Comparison of ENCODE assay signal across 8 cellular contexts in genomic region chr16:70298988-70299938, GRCh38. TPM values are rescaled to one million over a fixed set of nuclear protein-coding genes. Genes with fewer than 3 reads are reported as not detected.
A peak's percentile ranks its signal among the peaks of the same experiment; 100 is the strongest.
DNase-seq lines count a peak whose midpoint lies in the region; ATAC-seq and TF ChIP-seq lines count a peak whose summit lies in the region.

Gene DDX19B, plus strand, starts transcription at chr16:70299186. Its CDS starts 112 bp downstream, at chr16:70299298.

- H3K9me3 Mint-ChIP-seq in activated T-cell treated with anti-CD3 and anti-CD28 coated beads, Interleukin-2, amount 50 U/mL, for 24 hours: peaks cover 10% of the 10 kb centered on the region

- ATAC-seq in GM19395 (IDR thresholded peaks at IDR 0.05; ENCODE audit: unreplicated experiment): peak; percentile 76

- 1% methylated on average over 37 of the region's 37 CpGs for WGBS in esophagus, 2 donors

- H3K4me1 ChIP-seq in BE2C: no peaks in the 10 kb centered on the region
- peaks cover 10% of the 10 kb centered on the region for H3K4me1 ChIP-seq in OCI-LY3 (ENCODE audit: low read length)
- H3K4me1 ChIP-seq in esophagus (ENCODE audit: control insufficient read depth in 2 of 2, insufficient read depth in 2 of 2, low read length in 1 of 2): no peaks in the 10 kb centered on the region

- no peaks in the 10 kb centered on the region for H3K27me3 Mint-ChIP-seq in activated T-cell treated with anti-CD3 and anti-CD28 coated beads, Interleukin-2, amount 50 U/mL, for 24 hours

- peak within 1 kb of the TSS; percentile 90 for H3K4me3 ChIP-seq in BE2C (ENCODE audit: low read depth, low read length)
- H3K4me3 ChIP-seq in OCI-LY3 (ENCODE audit: low read length): peak within 1 kb of the TSS; percentile 91
- peak within 1 kb of the TSS; percentile 89 to 98 for H3K4me3 ChIP-seq in esophagus (ENCODE audit: low read depth in 1 of 2, low read length in 2 of 2)

- peak within 1 kb of the TSS; percentile 97 for H3K27ac Mint-ChIP-seq in activated T-cell treated with anti-CD3 and anti-CD28 coated beads, Interleukin-2, amount 50 U/mL, for 24 hours

- peaks cover 43% of the 10 kb centered on the region for H3K36me3 Mint-ChIP-seq in activated T-cell treated with anti-CD3 and anti-CD28 coated beads, Interleukin-2, amount 50 U/mL, for 24 hours (ENCODE audit: low read depth)

- H3K9ac ChIP-seq in OCI-LY3 (ENCODE audit: low read length): peak within 1 kb of the TSS; percentile 90

- H3K27ac ChIP-seq in OCI-LY3 (ENCODE audit: low read length) (peak within 1 kb of the TSS; percentile 49), esophagus (ENCODE audit: low read depth in 2 of 2, low read length in 1 of 2) (peak within 1 kb of the TSS; percentile 97 to 99)

- peak within 1 kb of the TSS; percentile 81 for H3K4me2 ChIP-seq in OCI-LY3 (ENCODE audit: low read length)

- peak within 1 kb of the TSS; percentile 92 for H2AFZ ChIP-seq in OCI-LY3 (ENCODE audit: low read depth, low read length)

- H3K9me3 ChIP-seq in BE2C (no peaks in the 10 kb centered on the region; the same call in 1 of the 2 replicates), OCI-LY3 (ENCODE audit: insufficient read depth, low read length) (peaks cover 7% of the 10 kb centered on the region; the same call in 1 of the 2 replicates), esophagus (ENCODE audit: control insufficient read depth in 2 of 2, insufficient read depth in 1 of 2, low read depth in 1 of 2, low read length in 1 of 2) (no peaks in the 10 kb centered on the region)

- H3K27me3 ChIP-seq in BE2C (no peaks in the 10 kb centered on the region), OCI-LY3 (ENCODE audit: low read depth, low read length) (no peaks in the 10 kb centered on the region), esophagus (ENCODE audit: control insufficient read depth in 1 of 2, insufficient read depth in 2 of 2, low read length in 2 of 2) (no peaks in the 10 kb centered on the region)

- peaks cover 7% of the 10 kb centered on the region for H3K36me3 ChIP-seq in BE2C
- H3K36me3 ChIP-seq in OCI-LY3 (replicated peaks; ENCODE audit: low read depth, low read length): peaks cover 12% of the 10 kb centered on the region
- H3K36me3 ChIP-seq in esophagus (ENCODE audit: control insufficient read depth in 2 of 2, insufficient read depth in 2 of 2, low read length in 1 of 2): no peaks in the 10 kb centered on the region

- DNase-seq in BE2C (peak; percentile 77), HS-5 (ENCODE audit: low read depth) (peak; percentile 32), mucosa of gallbladder (ENCODE audit: low spot score) (peak; percentile 80)
- DNase-seq in activated T-cell treated with anti-CD3 and anti-CD28 coated beads, Interleukin-2, amount 50 U/mL, for 24 hours: peak; percentile 73
- peak; percentile 80 for DNase-seq in stimulated activated CD8-positive, alpha-beta memory T cell treated with anti-CD3 and anti-CD28 coated beads, Interleukin-4, amount 100 ng/mL, for 48 hours

- TF ChIP-seq CTCF in BE2C (IDR thresholded peaks at IDR 0.05; ENCODE audit: low read depth, low read length): no peak
- no peak for TF ChIP-seq CTCF in OCI-LY3 (IDR thresholded peaks at IDR 0.05; ENCODE audit: low read depth, low read length)

- H3K4me3 Mint-ChIP-seq in activated T-cell treated with anti-CD3 and anti-CD28 coated beads, Interleukin-2, amount 50 U/mL, for 24 hours: peak within 1 kb of the TSS; percentile 93

- H3K79me2 ChIP-seq in OCI-LY3 (ENCODE audit: low read length): peaks cover 37% of the 10 kb centered on the region

- no peaks in the 10 kb centered on the region for H4K20me1 ChIP-seq in OCI-LY3 (ENCODE audit: insufficient read depth, low read length)

- H3K4me1 Mint-ChIP-seq in activated T-cell treated with anti-CD3 and anti-CD28 coated beads, Interleukin-2, amount 50 U/mL, for 24 hours (ENCODE audit: low read depth): peaks cover 41% of the 10 kb centered on the region

RNA-seq across cellular contexts. Expression of gene DDX19B, which starts in this region (rescaled TPM):
- 58.7 TPM for polyA plus RNA-seq in BE2C (2012; ENCODE audit: insufficient read depth, insufficient read length, low read depth)
- polyA plus RNA-seq in esophagus: 10 to 100 TPM; 14.8 to 18.2 TPM
- total RNA-seq in mucosa of gallbladder: 23.9 TPM

Comparison
In these comparisons a context has a peak if more than half of its experiments do, and no peak if none do; other contexts are left out.
1. Peak in every context shown above with its lines: DNase-seq, ATAC-seq, H3K4me3 ChIP-seq and H3K27ac ChIP-seq.